Comparison of ENCODE assay signal across 11 cellular contexts in genomic region chr9:76373173-76373771, GRCh38. TPM values are rescaled to one million over a fixed set of nuclear protein-coding genes. Genes with fewer than 3 reads are reported as not detected.
DNase-seq lines count a peak whose midpoint lies in the region; ATAC-seq, FAIRE-seq and TF ChIP-seq lines count a peak whose summit lies in the region.
"Had no signal": no experiment of that assay in that cellular context is flagged by ENCODE, and none has a peak within 500 bp of the region (broad histone marks: within the 10 kb centered on the region; RNA-seq: fewer than 3 reads in every experiment).

No MANE protein-coding gene starts in this region.

- H3K4me3 ChIP-seq in K562 (no peak overlapping the region), kidney (ENCODE audit: low read length in 2 of 2) (no peak overlapping the region), transverse colon (no peak overlapping the region)
- H3K4me3 ChIP-seq: cardiac muscle cell, lung had no signal

- H3K9me1 ChIP-seq in K562 (ENCODE audit: control insufficient read depth, insufficient read depth, low read length) = no peaks in the 10 kb centered on the region

- H3K4me2 ChIP-seq in K562 (ENCODE audit: insufficient read depth, low read length) = no peak overlapping the region

- H3K9ac ChIP-seq in K562 (ENCODE audit: insufficient read depth in 1 of 2, low read depth in 2 of 2, low read length in 2 of 2) = no peak overlapping the region
- H3K9ac ChIP-seq in kidney (ENCODE audit: low read length in 2 of 2) = no peak overlapping the region

- CTCF ChIA-PET in K562 (lab: Yijun Ruan, JAX; ENCODE audit: low intra/inter-chr PET ratio) = no interaction called here

- no peaks in the 10 kb centered on the region for H3K27me3 ChIP-seq in K562 (ENCODE audit: control insufficient read depth in 2 of 2, insufficient read depth in 2 of 2, low read length in 2 of 2)
- no peaks in the 10 kb centered on the region for H3K27me3 ChIP-seq in transverse colon
- H3K27me3 ChIP-seq: cardiac muscle cell had no signal

- H3K36me3 ChIP-seq in K562 (ENCODE audit: control insufficient read depth, insufficient read depth, low read length) (no peaks in the 10 kb centered on the region), kidney (ENCODE audit: control insufficient read depth in 1 of 2, insufficient read depth in 2 of 2, low read length in 2 of 2) (no peaks in the 10 kb centered on the region), transverse colon (no peaks in the 10 kb centered on the region)
- H3K36me3 ChIP-seq: cardiac muscle cell had no signal

- in situ Hi-C loops in K562 (cut with MboI) = no loop called here
- in situ Hi-C loops in transverse colon (cut with MboI; ENCODE audit: low pct_ligation_motif_present in 1 of 4, low pct_unique_long_range_greater_than_20kb in 1 of 4, low sequenced_read_pairs in 3 of 4) = no loop called here

- TF ChIP-seq EP300 in K562 (IDR thresholded peaks at IDR 0.05; ENCODE audit: low read length) (no peak), transverse colon (IDR thresholded peaks at IDR 0.05; ENCODE audit: low read depth) (no peak)

- H3K27ac ChIP-seq in K562 (ENCODE audit: extremely low read depth, low read depth, low read length) (no peak overlapping the region), kidney (ENCODE audit: low read depth in 2 of 2, low read length in 2 of 2) (peak overlapping the region; percentile 8 to 20), transverse colon (peak overlapping the region; percentile 69 to 84 (median 76))
- H3K27ac ChIP-seq: cardiac muscle cell had no signal

- no TSS peak for BruUV-seq in K562 (replicated peaks; lab: Mats Ljungman, UMichigan)

- H3K9me3 ChIP-seq in K562 (replicated peaks; ENCODE audit: control insufficient read depth, insufficient read depth, low read depth, low read length) = no peaks in the 10 kb centered on the region
- no peaks in the 10 kb centered on the region for H3K9me3 ChIP-seq in kidney (ENCODE audit: control insufficient read depth in 1 of 2, low read length in 2 of 2)
- H3K9me3 ChIP-seq in transverse colon = no peaks in the 10 kb centered on the region

- TF ChIP-seq CTCF in K562 (IDR thresholded peaks at IDR 0.05 in 2 of 3, conservative IDR thresholded peaks at IDR 0.05 in 1 of 3; ENCODE audit: insufficient read depth in 2 of 3, low read depth in 1 of 3, low read length in 3 of 3) (no peak), kidney (IDR thresholded peaks at IDR 0.05; ENCODE audit: borderline replicate concordance, extremely low read depth, insufficient read depth) (no peak), transverse colon (IDR thresholded peaks at IDR 0.05) (no peak)

- no peaks in the 10 kb centered on the region for H3K79me2 ChIP-seq in K562 (ENCODE audit: control insufficient read depth, insufficient read depth, low read length)

- 18% methylated on average over 4 of the region's 4 CpGs for WGBS in K562 (ENCODE audit: insufficient coverage, low coverage, missing lambda C conversion rate)
- WGBS in transverse colon (ENCODE audit: low coverage in 1 of 2), 2 donors = 13 to 25% methylated on average over 1 to 4 of the region's 4 CpGs

- FAIRE-seq in K562 (lab: Jason Lieb, UNC) = no peak
- no peak for FAIRE-seq in kidney (lab: Jason Lieb, UNC)

- ATAC-seq in HG03025 (IDR thresholded peaks at IDR 0.05; ENCODE audit: low FRiP score, unreplicated experiment) = peak; percentile 80
- ATAC-seq in K562 = no peak
- ATAC-seq in HG03175 (IDR thresholded peaks at IDR 0.05; ENCODE audit: unreplicated experiment) = no peak
- no peak for ATAC-seq in HG03039 (IDR thresholded peaks at IDR 0.05; ENCODE audit: unreplicated experiment)

- DNase-seq in K562 (ENCODE audit: extremely low read depth in 1 of 4, low spot score in 3 of 4) (no peak), kidney (no peak), transverse colon (peak; percentile 81), dedifferentiated amniotic fluid mesenchymal stem cell (ENCODE audit: extremely low spot score) (no peak)
- DNase-seq in activated CD4-positive, alpha-beta T cell treated with anti-CD3 and anti-CD28 coated beads, Interleukin-2, amount 50 U/mL, for 1 hour = no peak
- DNase-seq: NCI-H2029 treated with DMSO at 0.1 percent for 48 hours had no signal

- H4K20me1 ChIP-seq in K562 (replicated peaks; ENCODE audit: control insufficient read depth, insufficient read depth, low read length) = no peaks in the 10 kb centered on the region

- POLR2A ChIA-PET in K562 (lab: Yijun Ruan, JAX) = interaction anchor here (0.8 to 1.1 kb wide), 2 partner anchors 10 to 13 kb away, joined by 4 to 5 read pairs; no protein-coding TSS in a partner anchor

- TF ChIP-seq POLR2A in K562 (conservative IDR thresholded peaks at IDR 0.05) = no peak
- peak; percentile 12 for TF ChIP-seq POLR2A in transverse colon (IDR thresholded peaks at IDR 0.05)

- H3K4me1 ChIP-seq in K562 (replicated peaks in 1 of 2; ENCODE audit: control insufficient read depth in 2 of 2, insufficient read depth in 2 of 2, low read length in 2 of 2) (peaks cover 0 to 6% of the 10 kb centered on the region in 2 experiments; a peak in 3 of 5 replicates), kidney (ENCODE audit: control insufficient read depth in 1 of 2, insufficient read depth in 1 of 2, low read depth in 1 of 2, low read length in 2 of 2) (peaks cover 24 to 31% of the 10 kb centered on the region in 2 donors), transverse colon (peaks cover 20 to 65% (median 48%) of the 10 kb centered on the region in 4 donors)

- intact Hi-C loops in K562 (cut with micrococcal nuclease) = no loop called here
- intact Hi-C loops in kidney (cut with DNase I) = no loop called here
- intact Hi-C loops in transverse colon (cut with DNase I; ENCODE audit: low total_unique reads) = no loop called here

- no peak overlapping the region for H2AFZ ChIP-seq in K562 (ENCODE audit: low read depth, low read length)

- no peak for TF ChIP-seq RAD21 in K562 (CRISPR knock-in tag; conservative IDR thresholded peaks at IDR 0.05 in 1 of 2, IDR thresholded peaks at IDR 0.05 in 1 of 2)

TF ChIP-seq in K562, 482 proteins besides CTCF, POLR2A, EP300 and RAD21 (continues in another document):
- no peak for TF ChIP-seq AFF1 (IDR thresholded peaks at IDR 0.05; ENCODE audit: low read depth in 1 of 2, partially characterized antibody in 2 of 2)
- peak; percentile 28; the same call in 1 of the 2 replicates for TF ChIP-seq CBFA2T3 (IDR thresholded peaks at IDR 0.05)
- no peak for TF ChIP-seq ZBTB8A (IDR thresholded peaks at IDR 0.05; ENCODE audit: partially characterized antibody)
- TF ChIP-seq JUND (IDR thresholded peaks at IDR 0.05; ENCODE audit: borderline replicate concordance, low read depth, low read length) = no peak
- no peak for TF ChIP-seq JUND (tag; IDR thresholded peaks at IDR 0.05; ENCODE audit: borderline replicate concordance, low read depth, low read length)
- TF ChIP-seq SRSF3 (IDR thresholded peaks at IDR 0.05; ENCODE audit: insufficient read depth, low read length) = no peak
- TF ChIP-seq ESRRB (CRISPR knock-in tag; IDR thresholded peaks at IDR 0.05; ENCODE audit: borderline replicate concordance) = no peak
- TF ChIP-seq EHMT2 (IDR thresholded peaks at IDR 0.05) = no peak

RNA-seq across cellular contexts. Expression of gene RFK, which starts 21.0 kb away (rescaled TPM):
- total RNA-seq in K562 (2011; cell fraction: chromatin; rRNA removed; ENCODE audit: low replicate concordance) = 3.3 and 9.3 TPM in 2 replicates
- 3.6 and 4.0 TPM in 2 replicates for total RNA-seq in K562 (2011; cell fraction: nucleolus; rRNA removed)
- total RNA-seq in K562 (2011; cell fraction: nucleoplasm; rRNA removed) = 8.3 and 10.5 TPM in 2 replicates
- total RNA-seq in K562 (2014; rRNA removed) (12.4 and 16.4 TPM in 2 replicates), K562 (2014; rRNA removed; fragmentation: Illumina TruSeq; extraction: Trizol) (26.5 and 27.2 TPM in 2 replicates), K562 (2015; rRNA removed; fragmentation: Illumina TruSeq; extraction: Trizol) (19.0 and 22.2 TPM in 2 replicates), K562 (2021) (14.8 and 20.1 TPM in 2 replicates), kidney (40.3 TPM), transverse colon (10 to 100 TPM; 27.5 to 92.0 (median 57.5) TPM)
- polyA plus RNA-seq in K562 (2011; rRNA removed) (49.3 and 51.1 TPM in 2 replicates), K562 (2014; fragmentation: Illumina TruSeq; extraction: Trizol) (23.1 and 28.1 TPM in 2 replicates), K562 (2014; fragmentation: Nextera tagmentation; extraction: Ambion mirVana) (1 to 10 TPM; 3.8 to 7.0 TPM), K562 (2014; rRNA removed) (12.9 and 17.3 TPM in 2 replicates), kidney (ENCODE audit: insufficient read depth, low read depth, low replicate concordance) (20.6 TPM)
- polyA plus RNA-seq in K562 (2011; cell fraction: cytosol; rRNA removed) = 15.3 and 17.2 TPM in 2 replicates
- 2.8 and 6.1 TPM in 2 replicates for polyA plus RNA-seq in K562 (2011; cell fraction: nucleus; rRNA removed)
- polyA plus RNA-seq in K562 (2012) = 17.4 and 25.5 TPM in 2 replicates
- 24.4 and 47.3 TPM in 2 replicates for polyA minus RNA-seq in K562 (2011; rRNA and poly(A)+ RNA removed)
- 11.2 and 16.2 TPM in 2 replicates for polyA minus RNA-seq in K562 (2011; cell fraction: cytosol; rRNA and poly(A)+ RNA removed)
- polyA minus RNA-seq in K562 (2011; cell fraction: nucleus; rRNA and poly(A)+ RNA removed) = 3.2 and 8.6 TPM in 2 replicates
